ENCODE assay signal across 7 cellular contexts in genomic region chr21:34072145-34073031, GRCh38. TPM values are rescaled to one million over a fixed set of nuclear protein-coding genes. Genes with fewer than 3 reads are reported as not detected.
A peak's percentile ranks its signal among the peaks of the same experiment; 100 is the strongest.
DNase-seq lines count a peak whose midpoint lies in the region; ATAC-seq, FAIRE-seq and TF ChIP-seq lines count a peak whose summit lies in the region.

No MANE protein-coding gene starts in this region.

- peak overlapping the region; percentile 61 for H3K9ac ChIP-seq in HUES64 (ENCODE audit: low read depth, low read length)

- TF ChIP-seq CTCF in brain (conservative IDR thresholded peaks at IDR 0.05): no peak

- DNase-seq in left colon: peak in 1 of 2 donors; percentile 47
- DNase-seq in GM12892 (ENCODE audit: insufficient read length): no peak

- peak overlapping the region; percentile 54 to 84 (median 81) for H3K4me3 Mint-ChIP-seq in brain

- ATAC-seq in GM19351 (IDR thresholded peaks at IDR 0.05; ENCODE audit: unreplicated experiment) (peak; percentile 19), left colon (peak; percentile 9), GM19397 (IDR thresholded peaks at IDR 0.05; ENCODE audit: unreplicated experiment) (no peak)

- H3K27me3 Mint-ChIP-seq in brain: peaks cover 8% of the 10 kb centered on the region

- H3K4me3 ChIP-seq in HUES64 (ENCODE audit: low read length): peak overlapping the region; percentile 46

- H3K27ac ChIP-seq in HUES64 (ENCODE audit: low read depth, low read length) (peak overlapping the region; percentile 75; the same call in 1 of the 2 replicates), temporal lobe (ENCODE audit: low read depth, low read length) (peak overlapping the region; percentile 96)

- H3K36me3 ChIP-seq in HUES64 (ENCODE audit: insufficient read depth, low read length): peaks cover 10% of the 10 kb centered on the region; the same call in 1 of the 2 replicates

- H3K27me3 ChIP-seq in HUES64 (ENCODE audit: insufficient read depth, low read length): peaks cover 6% of the 10 kb centered on the region

- WGBS in HUES64: 44% methylated on average over 32 of the region's 32 CpGs

- intact Hi-C loops in left colon (cut with DNase I, micrococcal nuclease): no loop called here

- peak overlapping the region; percentile 14 to 78 (median 68) for H3K27ac Mint-ChIP-seq in brain

- FAIRE-seq in GM12892 (lab: Jason Lieb, UNC): no peak

- H3K9me3 Mint-ChIP-seq in brain: peaks cover 0 to 7% (median 0%) of the 10 kb centered on the region in 5 experiments

- peaks cover 16% of the 10 kb centered on the region for H3K36me3 Mint-ChIP-seq in brain

- H3K4me1 ChIP-seq in HUES64 (ENCODE audit: insufficient read depth, low read length): peaks cover 32% of the 10 kb centered on the region

- TF ChIP-seq POLR2A in GM12892 (IDR thresholded peaks at IDR 0.05; ENCODE audit: low read depth, low read length): no peak

- H3K4me1 Mint-ChIP-seq in brain: peaks cover 35% of the 10 kb centered on the region

- no peaks in the 10 kb centered on the region for H3K9me3 ChIP-seq in HUES64 (ENCODE audit: insufficient read depth, low read depth, low read length)

RNA-seq across cellular contexts. Expression of gene MRPS6, which starts 1.0 kb away (rescaled TPM):
- polyA plus RNA-seq in HUES64 (2013, experiment 1 of 2): 130 TPM
- polyA plus RNA-seq in HUES64 (2013, experiment 2 of 2): 148 TPM
- 87.7 TPM for polyA plus RNA-seq in brain (ENCODE audit: insufficient read depth, low read depth, low replicate concordance)
- total RNA-seq in left colon (10 to 100 TPM; 42.3 to 54.7 TPM), temporal lobe (28.3 TPM)
- 86.3 TPM for polyA plus RNA-seq in GM12892 (2012; ENCODE audit: missing spikeins)

RNA-seq across cellular contexts. Expression of gene SLC5A3, which starts 1.0 kb away (rescaled TPM):
- polyA plus RNA-seq in HUES64 (2013, experiment 1 of 2): 6.8 TPM
- 7.4 TPM for polyA plus RNA-seq in HUES64 (2013, experiment 2 of 2)
- 1.7 TPM for polyA plus RNA-seq in brain (ENCODE audit: insufficient read depth, low read depth, low replicate concordance)
- total RNA-seq in left colon (10 to 100 TPM; 14.6 to 19.2 TPM), temporal lobe (48.7 TPM)
- 12.1 TPM for polyA plus RNA-seq in GM12892 (2012; ENCODE audit: missing spikeins)
